Comparison of ENCODE assay signal across 22 cellular contexts in the genomic region with DNA sequence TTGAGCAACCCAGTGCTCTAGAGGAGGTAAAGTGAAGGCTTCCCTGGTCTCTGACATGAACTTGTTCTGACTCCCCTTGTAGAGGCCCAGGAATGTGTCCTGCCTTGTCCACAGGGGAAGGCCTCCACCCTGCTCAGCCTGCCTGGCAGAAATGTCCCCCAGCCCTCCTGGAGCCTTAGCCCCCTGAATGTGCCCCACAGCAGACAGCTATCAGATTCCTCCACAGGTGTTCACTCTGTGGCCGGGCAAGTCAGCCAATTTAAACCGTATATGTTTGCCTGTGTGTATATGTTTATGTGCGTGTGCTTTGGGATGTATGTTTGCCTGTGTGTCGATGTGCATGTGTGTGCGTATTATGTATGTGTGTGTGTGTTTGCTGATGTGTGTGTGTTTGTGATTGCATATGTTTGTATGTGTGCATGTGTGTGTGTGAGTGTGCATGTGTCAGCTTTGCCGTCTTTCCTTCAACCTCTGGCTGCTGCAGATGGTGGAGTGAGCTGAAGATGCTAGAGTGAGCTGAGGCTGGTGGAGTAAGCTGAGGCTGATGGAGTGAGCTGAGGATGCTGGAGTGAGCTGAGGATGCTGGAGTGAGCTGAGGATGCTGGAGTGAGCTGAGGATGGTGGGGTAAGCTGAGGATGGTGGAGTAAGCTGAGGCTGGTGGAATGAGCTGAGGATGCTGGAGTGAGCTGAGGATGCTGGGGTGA.
DNase-seq lines count a peak whose midpoint lies in the region; ATAC-seq, FAIRE-seq and TF ChIP-seq lines count a peak whose summit lies in the region.
"Had no signal": no experiment of that assay in that cellular context is flagged by ENCODE, and none has a peak within 500 bp of the region (broad histone marks: within the 10 kb centered on the region; RNA-seq: fewer than 3 reads in every experiment).

No MANE protein-coding gene starts in this region.

- TSS peak; percentile 25 for BruUV-seq in OCI-LY7 (replicated peaks; lab: Mats Ljungman, UMichigan)

- H3K4me3 Mint-ChIP-seq in CD4-positive, alpha-beta memory T cell, result no peak overlapping the region
- no peak overlapping the region for H3K4me3 Mint-ChIP-seq in glutamatergic neuron (ENCODE audit: unreplicated experiment)
- H3K4me3 Mint-ChIP-seq: stimulated activated naive B cell treated with anti-CD40 and anti-IgM and Interleukin-4, amounts not matched to agents 10 μg/mL and 1 μg/mL and 100 μg/mL, for 72 hours had no signal

- peak overlapping the region in 5 of 7 donors; percentile 39 to 87 (median 67) for H3K27ac Mint-ChIP-seq in CD4-positive, alpha-beta memory T cell
- peak overlapping the region; percentile 56 for H3K27ac Mint-ChIP-seq in glutamatergic neuron (ENCODE audit: unreplicated experiment)
- H3K27ac Mint-ChIP-seq: stimulated activated naive B cell treated with anti-CD40 and anti-IgM and Interleukin-4, amounts not matched to agents 10 μg/mL and 1 μg/mL and 100 μg/mL, for 72 hours had no signal

- POLR2A ChIA-PET in CD4-positive, alpha-beta memory T cell (lab: Charles Lee; ENCODE audit: partially characterized antibody), result no interaction called here
- POLR2A ChIA-PET in OCI-LY7 (lab: Charles Lee), result interaction anchor here (0.6 to 1.1 kb wide), 3 partner anchors 9 to 120 kb away, joined by 3 read pairs; no protein-coding TSS in a partner anchor

- FAIRE-seq in GM19239 (lab: Jason Lieb, UNC), result no peak

- no peaks in the 10 kb centered on the region for H3K27me3 Mint-ChIP-seq in CD4-positive, alpha-beta memory T cell
- peaks cover 19% of the 10 kb centered on the region for H3K27me3 Mint-ChIP-seq in glutamatergic neuron (ENCODE audit: unreplicated experiment)
- H3K27me3 Mint-ChIP-seq: stimulated activated naive B cell treated with anti-CD40 and anti-IgM and Interleukin-4, amounts not matched to agents 10 μg/mL and 1 μg/mL and 100 μg/mL, for 72 hours had no signal

- in situ Hi-C loops in HAP-1 (cut with MboI; ENCODE audit: low sequenced_read_pairs), result no loop called here

- peaks cover 2 to 20% (median 6%) of the 10 kb centered on the region in 4 donors for H3K4me1 Mint-ChIP-seq in CD4-positive, alpha-beta memory T cell
- peaks cover 17% of the 10 kb centered on the region for H3K4me1 Mint-ChIP-seq in glutamatergic neuron (ENCODE audit: low read depth, unreplicated experiment)

- peaks cover 18% of the 10 kb centered on the region for H3K36me3 ChIP-seq in CD4-positive, alpha-beta memory T cell (ENCODE audit: insufficient read depth, low read length)
- H3K36me3 ChIP-seq in OCI-LY7 (ENCODE audit: insufficient read depth, low read length), result peaks cover 24% of the 10 kb centered on the region; the same call in 1 of the 2 replicates
- H3K36me3 ChIP-seq in lower lobe of right lung, result no peaks in the 10 kb centered on the region
- H3K36me3 ChIP-seq in HAP-1 (replicated peaks), result no peaks in the 10 kb centered on the region
- H3K36me3 ChIP-seq: ascending aorta, transverse colon had no signal

- H2AFZ ChIP-seq in OCI-LY7 (ENCODE audit: low read length), result no peak overlapping the region

- intact Hi-C loops in CD4-positive, alpha-beta memory T cell (cut with micrococcal nuclease), result no loop called here
- intact Hi-C loops in OCI-LY7 (cut with micrococcal nuclease; ENCODE audit: unreplicated experiment), result no loop called here
- intact Hi-C loops in lower lobe of right lung (cut with DNase I), result no loop called here

- no peaks in the 10 kb centered on the region for H3K79me2 ChIP-seq in OCI-LY7 (ENCODE audit: insufficient read depth, low read depth, low read length)

- peaks cover 41 to 50% of the 10 kb centered on the region in 2 donors for H3K36me3 Mint-ChIP-seq in CD4-positive, alpha-beta memory T cell
- peaks cover 9% of the 10 kb centered on the region for H3K36me3 Mint-ChIP-seq in glutamatergic neuron (ENCODE audit: unreplicated experiment)

- no peaks in the 10 kb centered on the region for H4K20me1 ChIP-seq in OCI-LY7 (ENCODE audit: insufficient read depth, low read length)

- no peaks in the 10 kb centered on the region for H3K27me3 ChIP-seq in CD4-positive, alpha-beta memory T cell (ENCODE audit: insufficient read depth, low read length)
- H3K27me3 ChIP-seq in lower lobe of right lung (ENCODE audit: low read depth) (no peaks in the 10 kb centered on the region), HAP-1 (ENCODE audit: low read depth) (no peaks in the 10 kb centered on the region)
- H3K27me3 ChIP-seq: ascending aorta, transverse colon had no signal

- CTCF ChIA-PET in CD4-positive, alpha-beta memory T cell (lab: Charles Lee; ENCODE audit: partially characterized antibody), result interaction anchor here (1.0 to 2.7 kb wide), 2 partner anchors 11 to 38 kb away, joined by 5 to 15 read pairs; no protein-coding TSS in a partner anchor
- CTCF ChIA-PET in OCI-LY7 (lab: Charles Lee; ENCODE audit: unreplicated experiment), result interaction anchor here (0.7 kb wide), 1 partner anchor 756 kb away, joined by 8 read pairs; no protein-coding TSS in a partner anchor

- no peaks in the 10 kb centered on the region for H3K4me1 ChIP-seq in CD4-positive, alpha-beta memory T cell (ENCODE audit: insufficient read depth, low read length)
- H3K4me1 ChIP-seq in OCI-LY7 (ENCODE audit: insufficient read depth, low read length, poor library complexity, severe bottlenecking) (no peaks in the 10 kb centered on the region), lower lobe of right lung (no peaks in the 10 kb centered on the region), HAP-1 (no peaks in the 10 kb centered on the region)
- H3K4me1 ChIP-seq: ascending aorta, transverse colon had no signal

- no peaks in the 10 kb centered on the region for H3K9me3 ChIP-seq in CD4-positive, alpha-beta memory T cell (ENCODE audit: control insufficient read depth in 1 of 2, low read length in 2 of 2)
- no peaks in the 10 kb centered on the region for H3K9me3 ChIP-seq in OCI-LY7 (ENCODE audit: low read length)
- no peaks in the 10 kb centered on the region for H3K9me3 ChIP-seq in lower lobe of right lung
- H3K9me3 ChIP-seq in HAP-1, result no peaks in the 10 kb centered on the region
- H3K9me3 ChIP-seq: ascending aorta, transverse colon had no signal

- no peak for ATAC-seq in lower lobe of right lung
- ATAC-seq: left ventricle myocardium superior; right cardiac atrium; stimulated activated naive B cell treated with anti-CD40 and anti-IgM and Interleukin-4, amounts not matched to agents 10 μg/mL and 1 μg/mL and 100 μg/mL, for 72 hours had no signal

- no peak for TF ChIP-seq CTCF in OCI-LY7 (conservative IDR thresholded peaks at IDR 0.05; ENCODE audit: low read length)
- no peak for TF ChIP-seq CTCF in glutamatergic neuron (IDR thresholded peaks at IDR 0.05; ENCODE audit: partially characterized antibody, unreplicated experiment)
- no peak for TF ChIP-seq CTCF in lower lobe of right lung (IDR thresholded peaks at IDR 0.05)

- no peak overlapping the region for H3K27ac ChIP-seq in CD4-positive, alpha-beta memory T cell (ENCODE audit: low read depth, low read length)
- no peak overlapping the region for H3K27ac ChIP-seq in OCI-LY7 (ENCODE audit: low read depth, low read length, poor library complexity, severe bottlenecking)
- H3K27ac ChIP-seq in lower lobe of right lung, result no peak overlapping the region
- H3K27ac ChIP-seq: ascending aorta, transverse colon had no signal

- H3K4me3 ChIP-seq in CD4-positive, alpha-beta memory T cell (ENCODE audit: low read length in 2 of 2), result no peak overlapping the region
- H3K4me3 ChIP-seq in OCI-LY7 (ENCODE audit: low read depth, low read length, poor library complexity, severe bottlenecking), result no peak overlapping the region
- no peak overlapping the region for H3K4me3 ChIP-seq in lower lobe of right lung
- H3K4me3 ChIP-seq in HAP-1, result no peak overlapping the region
- H3K4me3 ChIP-seq: ascending aorta, transverse colon had no signal

- no peak overlapping the region for H3K4me2 ChIP-seq in OCI-LY7 (ENCODE audit: low read length)

- no peaks in the 10 kb centered on the region for H3K9me3 Mint-ChIP-seq in CD4-positive, alpha-beta memory T cell
- peaks cover 6% of the 10 kb centered on the region for H3K9me3 Mint-ChIP-seq in glutamatergic neuron (ENCODE audit: unreplicated experiment)

- DNase-seq in Ammon's horn (ENCODE audit: low spot score), result peak; percentile 0
- no peak for DNase-seq in CD4-positive, alpha-beta memory T cell
- DNase-seq in OCI-LY7 (ENCODE audit: low spot score), result no peak
- DNase-seq in glutamatergic neuron, result no peak
- no peak for DNase-seq in lower lobe of right lung
- no peak for DNase-seq in inferior parietal cortex (ENCODE audit: extremely low spot score)
- DNase-seq in HAP-1 (ENCODE audit: low spot score in 2 of 2), result no peak
- DNase-seq in GM19239 (ENCODE audit: insufficient read length, low spot score), result no peak
- DNase-seq: activated gamma-delta T cell; cerebellar nuclear complex; COR-L47; effector CD4-positive, alpha-beta T cell; NCI-H1436; NCI-H2171; NCI-H526 treated with DMSO at 0.1 percent for 48 hours; right cardiac atrium; SHP77; stimulated activated naive B cell treated with anti-CD40 and anti-IgM and Interleukin-4, amounts not matched to agents 10 μg/mL and 1 μg/mL and 100 μg/mL, for 72 hours; T-helper 2 cell; transverse colon had no signal

- H3K9me2 ChIP-seq in OCI-LY7 (ENCODE audit: insufficient read depth, low read length), result no peaks in the 10 kb centered on the region
